In the genomic region with DNA sequence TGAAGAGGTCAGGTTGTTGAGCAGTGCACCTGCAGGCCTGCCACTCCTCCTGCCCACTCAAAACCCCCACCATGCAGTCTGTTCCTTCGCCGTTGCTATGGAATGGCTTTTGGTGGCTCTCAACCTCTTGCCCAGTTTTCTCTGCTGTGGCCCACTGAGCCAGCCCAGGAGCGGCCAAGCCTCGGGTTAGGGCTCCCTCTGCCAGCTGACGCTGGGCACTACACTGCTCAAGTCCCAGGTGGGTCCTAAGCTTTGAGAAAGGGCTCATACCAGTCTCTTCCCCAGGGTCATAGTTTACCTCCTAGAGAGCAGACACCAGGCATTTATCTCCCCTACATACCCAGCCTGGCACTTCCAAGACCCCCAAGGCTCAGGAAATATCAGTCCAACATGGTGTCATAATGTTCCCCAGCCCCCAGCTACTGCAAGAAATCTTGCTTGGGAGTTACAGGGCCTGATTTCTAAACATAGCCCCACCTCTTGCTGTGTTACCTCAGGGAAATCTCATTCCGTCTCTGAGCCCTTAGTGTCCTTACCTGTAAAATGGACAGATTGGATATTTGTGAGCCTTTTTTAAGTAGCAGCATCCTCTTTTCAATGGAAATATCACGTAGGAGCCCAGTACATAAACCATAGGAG, we compare ENCODE assay signal across 8 cellular contexts. TPM values are rescaled to one million over a fixed set of nuclear protein-coding genes. Genes with fewer than 3 reads are reported as not detected.
A peak's percentile ranks its signal among the peaks of the same experiment; 100 is the strongest.
DNase-seq lines count a peak whose midpoint lies in the region; ATAC-seq and TF ChIP-seq lines count a peak whose summit lies in the region.

No MANE protein-coding gene starts in this region.

- no peak for TF ChIP-seq EP300 in stomach (IDR thresholded peaks at IDR 0.05)

- no peak overlapping the region for H3K27ac Mint-ChIP-seq in activated T-helper 1 cell treated with anti-CD3 and anti-CD28 coated beads, Interleukin-12 subunit alpha, Interleukin-12 subunit beta, Interleukin-2, Interleukin-4 antibody, amounts not matched to agents 30 ng/mL and 10 ng/mL and 1 ng/mL, durations not matched to agents 14 hours and 24 hours and 36 hours

- no peaks in the 10 kb centered on the region for H3K36me3 Mint-ChIP-seq in activated T-helper 1 cell treated with anti-CD3 and anti-CD28 coated beads, Interleukin-12 subunit alpha, Interleukin-12 subunit beta, Interleukin-2, Interleukin-4 antibody, amounts not matched to agents 30 ng/mL and 10 ng/mL and 1 ng/mL, durations not matched to agents 14 hours and 24 hours and 36 hours (ENCODE audit: low read depth)

- no peak overlapping the region for H3K27ac ChIP-seq in stomach

- WGBS in stomach, 5 donors = 27 to 48% (median 37%) methylated on average over 7 of the region's 7 CpGs

- ATAC-seq in GM18868 (IDR thresholded peaks at IDR 0.05; ENCODE audit: unreplicated experiment) = peak; percentile 80
- peak; percentile 60 for ATAC-seq in left colon

- no peaks in the 10 kb centered on the region for H3K27me3 Mint-ChIP-seq in activated T-helper 1 cell treated with anti-CD3 and anti-CD28 coated beads, Interleukin-12 subunit alpha, Interleukin-12 subunit beta, Interleukin-2, Interleukin-4 antibody, amounts not matched to agents 30 ng/mL and 10 ng/mL and 1 ng/mL, durations not matched to agents 14 hours and 24 hours and 36 hours (ENCODE audit: insufficient read depth)

- H3K4me1 ChIP-seq in stomach = peaks cover 0 to 18% (median 11%) of the 10 kb centered on the region in 4 donors

- intact Hi-C loops in left colon (cut with DNase I, micrococcal nuclease) (loop anchor here in 1 of 2 donors (10.0 kb wide), 1 partner anchor 141 kb away; no protein-coding TSS in a partner anchor), stomach (cut with DNase I; ENCODE audit: low total_unique reads) (loop anchor here (10.0 kb wide), 1 partner anchor 141 kb away; no protein-coding TSS in a partner anchor)
- intact Hi-C loops in activated T-helper 1 cell treated with anti-CD3 and anti-CD28 coated beads, Interleukin-12 subunit alpha, Interleukin-12 subunit beta, Interleukin-2, Interleukin-4 antibody, amounts not matched to agents 30 ng/mL and 10 ng/mL and 1 ng/mL, durations not matched to agents 14 hours and 24 hours and 36 hours (cut with micrococcal nuclease) = loop anchor here (1.0 kb wide), 1 partner anchor 139 kb away; no protein-coding TSS in a partner anchor

- H3K4me3 ChIP-seq in cardiac fibroblast (replicated peaks in 1 of 2; ENCODE audit: low read depth in 2 of 2, low read length in 2 of 2) = no peak overlapping the region
- H3K4me3 ChIP-seq in stomach = no peak overlapping the region

- no peak for TF ChIP-seq POLR2A in stomach (IDR thresholded peaks at IDR 0.05)

- H3K9me3 ChIP-seq in stomach = no peaks in the 10 kb centered on the region

- peak in 12 of 14 donors; percentile 3 to 71 (median 30) for DNase-seq in C1 segment of cervical spinal cord (lab: John Stamatoyannopoulos, UW)
- peak; percentile 53 for DNase-seq in HK-2 (ENCODE audit: unreplicated experiment)
- peak; percentile 59 for DNase-seq in RKO (ENCODE audit: low spot score)
- DNase-seq in cardiac fibroblast (ENCODE audit: low read depth in 2 of 2) = peak; percentile 58 to 75
- DNase-seq in left colon = peak in 1 of 2 donors; percentile 35
- DNase-seq in stomach = peak; percentile 59
- no peak for DNase-seq in activated T-helper 1 cell treated with anti-CD3 and anti-CD28 coated beads, Interleukin-12 subunit alpha, Interleukin-12 subunit beta, Interleukin-2, Interleukin-4 antibody, amounts not matched to agents 30 ng/mL and 10 ng/mL and 1 ng/mL, durations not matched to agents 14 hours and 24 hours and 36 hours (ENCODE audit: low spot score)

- no peaks in the 10 kb centered on the region for H3K27me3 ChIP-seq in stomach

- H3K4me3 Mint-ChIP-seq in activated T-helper 1 cell treated with anti-CD3 and anti-CD28 coated beads, Interleukin-12 subunit alpha, Interleukin-12 subunit beta, Interleukin-2, Interleukin-4 antibody, amounts not matched to agents 30 ng/mL and 10 ng/mL and 1 ng/mL, durations not matched to agents 14 hours and 24 hours and 36 hours = no peak overlapping the region

- no peaks in the 10 kb centered on the region for H3K9me3 Mint-ChIP-seq in activated T-helper 1 cell treated with anti-CD3 and anti-CD28 coated beads, Interleukin-12 subunit alpha, Interleukin-12 subunit beta, Interleukin-2, Interleukin-4 antibody, amounts not matched to agents 30 ng/mL and 10 ng/mL and 1 ng/mL, durations not matched to agents 14 hours and 24 hours and 36 hours

- no peaks in the 10 kb centered on the region for H3K36me3 ChIP-seq in stomach

- H3K4me1 Mint-ChIP-seq in activated T-helper 1 cell treated with anti-CD3 and anti-CD28 coated beads, Interleukin-12 subunit alpha, Interleukin-12 subunit beta, Interleukin-2, Interleukin-4 antibody, amounts not matched to agents 30 ng/mL and 10 ng/mL and 1 ng/mL, durations not matched to agents 14 hours and 24 hours and 36 hours (ENCODE audit: low read depth) = no peaks in the 10 kb centered on the region

- TF ChIP-seq CTCF in cardiac fibroblast (IDR thresholded peaks at IDR 0.05; ENCODE audit: low read depth, low read length) = peak; percentile 89
- peak in 4 of 7 experiments; percentile 35 to 69 (median 56) for TF ChIP-seq CTCF in stomach (IDR thresholded peaks at IDR 0.05)

RNA-seq across cellular contexts. Expression of a gene that starts 59.4 kb away (rescaled TPM):
- total RNA-seq in left colon = 1 to 10 TPM; 2.7 to 4.6 TPM
- 1 to 10 TPM in 3 of 5 donors, under 1 TPM in 2; under 0.01 to 5.5 (median 1.3) TPM for total RNA-seq in stomach
- polyA plus RNA-seq in stomach = 1 to 10 TPM in 2 of 3 donors, under 1 TPM in 1; 0.80 to 3.7 (median 1.3) TPM
- not detected in 2 replicates for total RNA-seq in activated T-helper 1 cell treated with anti-CD3 and anti-CD28 coated beads, Interleukin-12 subunit alpha, Interleukin-12 subunit beta, Interleukin-2, Interleukin-4 antibody, amounts not matched to agents 30 ng/mL and 10 ng/mL and 1 ng/mL, durations not matched to agents 14 hours and 24 hours and 36 hours
